Comparison of ENCODE assay signal across 10 cellular contexts in the genomic region with DNA sequence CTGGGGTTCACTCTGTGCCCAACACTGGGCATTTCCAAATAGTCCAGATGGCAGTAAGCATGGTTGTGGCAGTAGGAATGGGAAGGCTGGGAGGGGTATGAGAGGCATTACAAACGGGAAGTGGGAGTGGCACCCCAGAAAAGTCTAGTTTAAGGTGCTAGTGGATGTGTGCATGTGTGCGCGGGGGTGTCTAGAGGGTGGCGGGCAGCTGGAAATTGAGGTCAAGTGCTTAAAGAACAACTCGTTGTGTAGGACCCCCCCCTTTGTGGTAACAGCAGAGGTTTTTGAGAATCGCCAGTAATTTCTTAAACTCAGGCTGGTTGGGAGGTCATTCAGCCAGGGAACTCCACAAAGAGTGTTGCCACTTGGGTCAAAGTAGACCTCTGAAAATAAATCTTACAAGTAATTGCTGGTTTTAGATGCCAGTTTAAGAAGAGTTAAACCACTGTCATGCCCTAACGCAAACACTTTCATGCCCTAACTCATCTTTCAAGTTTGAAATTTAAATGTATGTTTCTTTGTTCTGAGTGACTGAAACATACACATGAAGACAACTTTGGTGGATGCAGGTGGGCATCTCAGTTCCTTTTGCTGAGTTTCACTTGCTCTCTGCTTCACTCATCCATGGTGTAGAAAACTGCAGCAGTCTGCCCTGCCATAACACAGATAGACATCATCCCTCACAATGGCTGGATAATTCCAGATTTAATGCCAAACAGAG.
A peak's percentile ranks its signal among the peaks of the same experiment; 100 is the strongest.
DNase-seq lines count a peak whose midpoint lies in the region; ATAC-seq lines count a peak whose summit lies in the region.
"Had no signal": no experiment of that assay in that cellular context is flagged by ENCODE, and none has a peak within 500 bp of the region (broad histone marks: within the 10 kb centered on the region; RNA-seq: fewer than 3 reads in every experiment).

No MANE protein-coding gene starts in this region.

- peaks cover 18% of the 10 kb centered on the region for H3K4me1 Mint-ChIP-seq in activated T-helper 1 cell treated with anti-CD3 and anti-CD28 coated beads, Interleukin-12 subunit alpha, Interleukin-12 subunit beta, Interleukin-2, Interleukin-4 antibody, amounts not matched to agents 30 ng/mL and 10 ng/mL and 1 ng/mL, durations not matched to agents 14 hours and 24 hours and 36 hours (ENCODE audit: low read depth)

- peak; percentile 76 for ATAC-seq in GM18508 (IDR thresholded peaks at IDR 0.05; ENCODE audit: insufficient read depth, unreplicated experiment)
- peak; percentile 71 for ATAC-seq in GM21423 (IDR thresholded peaks at IDR 0.05; ENCODE audit: unreplicated experiment)
- peak; percentile 80 for ATAC-seq in HG03103 (IDR thresholded peaks at IDR 0.05; ENCODE audit: low read depth, unreplicated experiment)

- H3K27ac Mint-ChIP-seq in activated T-helper 1 cell treated with anti-CD3 and anti-CD28 coated beads, Interleukin-12 subunit alpha, Interleukin-12 subunit beta, Interleukin-2, Interleukin-4 antibody, amounts not matched to agents 30 ng/mL and 10 ng/mL and 1 ng/mL, durations not matched to agents 14 hours and 24 hours and 36 hours, result peak overlapping the region; percentile 38

- H3K9me3 Mint-ChIP-seq in activated T-helper 1 cell treated with anti-CD3 and anti-CD28 coated beads, Interleukin-12 subunit alpha, Interleukin-12 subunit beta, Interleukin-2, Interleukin-4 antibody, amounts not matched to agents 30 ng/mL and 10 ng/mL and 1 ng/mL, durations not matched to agents 14 hours and 24 hours and 36 hours, result no peaks in the 10 kb centered on the region

- H3K4me3 Mint-ChIP-seq in activated T-helper 1 cell treated with anti-CD3 and anti-CD28 coated beads, Interleukin-12 subunit alpha, Interleukin-12 subunit beta, Interleukin-2, Interleukin-4 antibody, amounts not matched to agents 30 ng/mL and 10 ng/mL and 1 ng/mL, durations not matched to agents 14 hours and 24 hours and 36 hours, result no peak overlapping the region

- peaks cover 16% of the 10 kb centered on the region for H3K36me3 Mint-ChIP-seq in activated T-helper 1 cell treated with anti-CD3 and anti-CD28 coated beads, Interleukin-12 subunit alpha, Interleukin-12 subunit beta, Interleukin-2, Interleukin-4 antibody, amounts not matched to agents 30 ng/mL and 10 ng/mL and 1 ng/mL, durations not matched to agents 14 hours and 24 hours and 36 hours (ENCODE audit: low read depth)

- intact Hi-C loops in activated T-helper 1 cell treated with anti-CD3 and anti-CD28 coated beads, Interleukin-12 subunit alpha, Interleukin-12 subunit beta, Interleukin-2, Interleukin-4 antibody, amounts not matched to agents 30 ng/mL and 10 ng/mL and 1 ng/mL, durations not matched to agents 14 hours and 24 hours and 36 hours (cut with micrococcal nuclease), result no loop called here

- no peak for DNase-seq in activated T-helper 1 cell treated with anti-CD3 and anti-CD28 coated beads, Interleukin-12 subunit alpha, Interleukin-12 subunit beta, Interleukin-2, Interleukin-4 antibody, amounts not matched to agents 30 ng/mL and 10 ng/mL and 1 ng/mL, durations not matched to agents 14 hours and 24 hours and 36 hours (ENCODE audit: low spot score)
- no peak for DNase-seq in kidney tubule cell (ENCODE audit: low spot score)
- no peak for DNase-seq in amygdala (lab: John Stamatoyannopoulos, UW)
- DNase-seq in NCI-H2081 treated with DMSO at 0.1 percent for 48 hours (lab: John Stamatoyannopoulos, UW), result no peak
- DNase-seq in NOMO-1 treated with DMSO at 0.1 percent for 48 hours (lab: John Stamatoyannopoulos, UW; ENCODE audit: unreplicated experiment), result no peak
- DNase-seq: central memory CD4-positive, alpha-beta T cell; SJCRH30 had no signal

- H3K27me3 Mint-ChIP-seq in activated T-helper 1 cell treated with anti-CD3 and anti-CD28 coated beads, Interleukin-12 subunit alpha, Interleukin-12 subunit beta, Interleukin-2, Interleukin-4 antibody, amounts not matched to agents 30 ng/mL and 10 ng/mL and 1 ng/mL, durations not matched to agents 14 hours and 24 hours and 36 hours (ENCODE audit: insufficient read depth), result no peaks in the 10 kb centered on the region
